ENCODE assay signal across 8 cellular contexts in genomic region chr17:77246110-77247047, GRCh38.
A peak's percentile ranks its signal among the peaks of the same experiment; 100 is the strongest.
DNase-seq lines count a peak whose midpoint lies in the region; ATAC-seq and TF ChIP-seq lines count a peak whose summit lies in the region.

No MANE protein-coding gene starts in this region.

- H3K4me1 ChIP-seq in HUES48 (ENCODE audit: control insufficient read depth, insufficient read depth, low read length): no peaks in the 10 kb centered on the region

- H3K4me3 ChIP-seq in HUES48 (ENCODE audit: low read depth, low read length): peak overlapping the region; percentile 79

- H3K27ac ChIP-seq in HUES48 (ENCODE audit: low read depth, low read length): no peak overlapping the region

- TF ChIP-seq CTCF in nephron progenitor cell (IDR thresholded peaks at IDR 0.05): no peak

- peaks cover 13% of the 10 kb centered on the region for H3K4me1 Mint-ChIP-seq in dendritic cell treated with granulocyte-macrophage colony-stimulating factor and Interleukin-4, amounts not matched to agents 40 ng/mL and 50 ng/mL, for 4 days (ENCODE audit: low read depth)
- H3K4me1 Mint-ChIP-seq in nephron progenitor cell: peaks cover 40% of the 10 kb centered on the region

- peaks cover 19% of the 10 kb centered on the region for H3K27me3 ChIP-seq in HUES48 (ENCODE audit: control insufficient read depth, insufficient read depth, low read length)

- H3K9me3 Mint-ChIP-seq in dendritic cell treated with granulocyte-macrophage colony-stimulating factor and Interleukin-4, amounts not matched to agents 40 ng/mL and 50 ng/mL, for 4 days: no peaks in the 10 kb centered on the region
- no peaks in the 10 kb centered on the region for H3K9me3 Mint-ChIP-seq in nephron progenitor cell

- ATAC-seq in GM18511 (IDR thresholded peaks at IDR 0.05; ENCODE audit: unreplicated experiment) (peak; percentile 9), HG03457 (IDR thresholded peaks at IDR 0.05; ENCODE audit: unreplicated experiment) (no peak), HG02571 (IDR thresholded peaks at IDR 0.05; ENCODE audit: unreplicated experiment) (no peak)

- DNase-seq in nephron progenitor cell (no peak), NCI-H446 (lab: John Stamatoyannopoulos, UW) (no peak), putamen (ENCODE audit: low spot score) (no peak)

- peak overlapping the region; percentile 61 for H3K4me3 Mint-ChIP-seq in dendritic cell treated with granulocyte-macrophage colony-stimulating factor and Interleukin-4, amounts not matched to agents 40 ng/mL and 50 ng/mL, for 4 days
- H3K4me3 Mint-ChIP-seq in nephron progenitor cell: peak overlapping the region; percentile 66

- H3K9me3 ChIP-seq in HUES48 (ENCODE audit: control insufficient read depth, insufficient read depth, low read length): no peaks in the 10 kb centered on the region

- no peaks in the 10 kb centered on the region for H3K36me3 Mint-ChIP-seq in dendritic cell treated with granulocyte-macrophage colony-stimulating factor and Interleukin-4, amounts not matched to agents 40 ng/mL and 50 ng/mL, for 4 days (ENCODE audit: low read depth)
- H3K36me3 Mint-ChIP-seq in nephron progenitor cell (ENCODE audit: low read depth): no peaks in the 10 kb centered on the region

- H3K27me3 Mint-ChIP-seq in dendritic cell treated with granulocyte-macrophage colony-stimulating factor and Interleukin-4, amounts not matched to agents 40 ng/mL and 50 ng/mL, for 4 days: peaks cover 34% of the 10 kb centered on the region
- H3K27me3 Mint-ChIP-seq in nephron progenitor cell (ENCODE audit: low read depth, poor library complexity): peaks cover 37% of the 10 kb centered on the region

- H3K27ac Mint-ChIP-seq in dendritic cell treated with granulocyte-macrophage colony-stimulating factor and Interleukin-4, amounts not matched to agents 40 ng/mL and 50 ng/mL, for 4 days: no peak overlapping the region
- H3K27ac Mint-ChIP-seq in nephron progenitor cell: no peak overlapping the region

- intact Hi-C loops in dendritic cell treated with granulocyte-macrophage colony-stimulating factor and Interleukin-4, amounts not matched to agents 40 ng/mL and 50 ng/mL, for 4 days (cut with micrococcal nuclease): loop anchor here (1.0 to 5.0 kb wide), 3 partner anchors 34 to 234 kb away; no protein-coding TSS in a partner anchor

- H3K9ac ChIP-seq in HUES48 (ENCODE audit: low read depth, low read length): no peak overlapping the region

- no peaks in the 10 kb centered on the region for H3K36me3 ChIP-seq in HUES48 (ENCODE audit: control insufficient read depth, insufficient read depth, low read length)
